Comparison of ENCODE assay signal across 8 cellular contexts in genomic region chr2:224025874-224026273, GRCh38. TPM values are rescaled to one million over a fixed set of nuclear protein-coding genes. Genes with fewer than 3 reads are reported as not detected.
DNase-seq lines count a peak whose midpoint lies in the region; ATAC-seq and TF ChIP-seq lines count a peak whose summit lies in the region.

No MANE protein-coding gene starts in this region.

- H2BK20ac ChIP-seq in H9 (ENCODE audit: low read depth, low read length, poor library complexity, severe bottlenecking), result no peak overlapping the region

- no peaks in the 10 kb centered on the region for H3K9me3 Mint-ChIP-seq in memory B cell
- no peaks in the 10 kb centered on the region; a peak in 2 of 5 replicates for H3K9me3 Mint-ChIP-seq in H9

- no peaks in the 10 kb centered on the region for H3K27me3 Mint-ChIP-seq in memory B cell
- H3K27me3 Mint-ChIP-seq in H9 (ENCODE audit: low read depth), result peaks cover 40% of the 10 kb centered on the region

- no peaks in the 10 kb centered on the region for H4K20me1 ChIP-seq in H9 (ENCODE audit: control insufficient read depth, insufficient read depth, insufficient read length)

- H3T11ph ChIP-seq in H9 (ENCODE audit: low read length), result no peak overlapping the region

- no peaks in the 10 kb centered on the region for H3K23me2 ChIP-seq in H9 (ENCODE audit: insufficient read length, low read depth, low read length, poor library complexity, severe bottlenecking)

- no peaks in the 10 kb centered on the region for H3K27me3 ChIP-seq in right atrium auricular region
- no peaks in the 10 kb centered on the region for H3K27me3 ChIP-seq in H9 (ENCODE audit: insufficient read depth, low read length)

- H3K27ac Mint-ChIP-seq in memory B cell (peak overlapping the region; percentile 65), H9 (no peak overlapping the region)

- H2AFZ ChIP-seq in H9 (ENCODE audit: low read length), result no peak overlapping the region

- H2BK12ac ChIP-seq in H9 (ENCODE audit: insufficient read length, low read depth, low read length), result no peak overlapping the region

- no peak overlapping the region for H3K27ac ChIP-seq in right atrium auricular region
- no peak overlapping the region for H3K27ac ChIP-seq in H9 (ENCODE audit: insufficient read length, low read depth, low read length)

- H2BK15ac ChIP-seq in H9 (ENCODE audit: low read depth, low read length), result no peak overlapping the region

- intact Hi-C loops in Right ventricle myocardium inferior (cut with DNase I), result no loop called here

- H3K4me2 ChIP-seq in H9 (ENCODE audit: insufficient read depth, insufficient read length, low read length), result no peak overlapping the region

- H2BK120ac ChIP-seq in H9 (ENCODE audit: low read depth, low read length, poor library complexity, severe bottlenecking), result no peak overlapping the region

- no peaks in the 10 kb centered on the region for H3K36me3 Mint-ChIP-seq in memory B cell
- peaks cover under 1 to 4% (median 4%) of the 10 kb centered on the region in 3 experiments; a peak in 4 of 7 replicates for H3K36me3 Mint-ChIP-seq in H9 (ENCODE audit: insufficient read depth in 1 of 3, low read depth in 3 of 3)

- TF ChIP-seq CTCF in right atrium auricular region (IDR thresholded peaks at IDR 0.05) (no peak), H9 (conservative IDR thresholded peaks at IDR 0.05) (no peak)

- no peak overlapping the region for H2BK5ac ChIP-seq in H9 (ENCODE audit: insufficient read length, low read length)

- no peak overlapping the region for H2AK5ac ChIP-seq in H9 (ENCODE audit: insufficient read length, low read length)

- H3K14ac ChIP-seq in H9 (ENCODE audit: insufficient read depth, low read length), result no peak overlapping the region

- no peaks in the 10 kb centered on the region for H3K4me1 ChIP-seq in right atrium auricular region
- H3K4me1 ChIP-seq in H9 (ENCODE audit: insufficient read depth, low read length), result peaks cover 28% of the 10 kb centered on the region; the same call in 1 of the 2 replicates

- H4K91ac ChIP-seq in H9 (ENCODE audit: insufficient read length, low read depth, low read length), result no peak overlapping the region

- H3K4me1 Mint-ChIP-seq in memory B cell (peaks cover 25% of the 10 kb centered on the region), H9 (peaks cover 56 to 59% of the 10 kb centered on the region in 2 experiments)

- H3K79me1 ChIP-seq in H9 (ENCODE audit: insufficient read depth, low read depth, low read length, poor library complexity, severe bottlenecking), result no peaks in the 10 kb centered on the region

- no peak overlapping the region for H4K5ac ChIP-seq in H9 (ENCODE audit: insufficient read length, low read depth, low read length)

- peak; percentile 46 for ATAC-seq in Right ventricle myocardium inferior
- ATAC-seq in HG03460 (IDR thresholded peaks at IDR 0.05; ENCODE audit: unreplicated experiment), result peak; percentile 95
- ATAC-seq in memory B cell (ENCODE audit: low read depth), result peak; percentile 96

- no peak overlapping the region for H3K23ac ChIP-seq in H9 (ENCODE audit: insufficient read length, low read depth, low read length)

- no peaks in the 10 kb centered on the region for H3K36me3 ChIP-seq in right atrium auricular region

- no peak overlapping the region for H3K56ac ChIP-seq in H9 (ENCODE audit: insufficient read length, low read depth, low read length)

- no peak overlapping the region for H4K8ac ChIP-seq in H9 (replicated peaks; ENCODE audit: insufficient read length, low read depth, low read length)

- no peak overlapping the region for H3K4ac ChIP-seq in H9 (ENCODE audit: low read depth, low read length)

- no peak overlapping the region for H3K18ac ChIP-seq in H9 (ENCODE audit: insufficient read length, low read depth, low read length)

- no peak overlapping the region for H3K4me3 ChIP-seq in right atrium auricular region

- H3K79me2 ChIP-seq in H9 (ENCODE audit: insufficient read depth, low read length), result no peaks in the 10 kb centered on the region; the same call in 1 of the 2 replicates

- H3K4me3 Mint-ChIP-seq in memory B cell (peak overlapping the region; percentile 30), H9 (no peak overlapping the region; a peak in 1 of 5 replicates)

- H3K9me3 ChIP-seq in right atrium auricular region (no peaks in the 10 kb centered on the region), H9 (ENCODE audit: control insufficient read depth, low read depth, low read length) (no peaks in the 10 kb centered on the region)

- DNase-seq in Right ventricle myocardium inferior (ENCODE audit: missing footprints) (no peak), right atrium auricular region (ENCODE audit: low spot score) (no peak), memory B cell (ENCODE audit: low spot score in 2 of 2) (peak; percentile 48 to 72), H9 (no peak), NCI-H2196 treated with DMSO at 0.1 percent for 48 hours (lab: John Stamatoyannopoulos, UW; ENCODE audit: unreplicated experiment) (no peak), DMS114 treated with DMSO at 0.1 percent for 48 hours (lab: John Stamatoyannopoulos, UW; ENCODE audit: unreplicated experiment) (no peak)
- DNase-seq in activated CD4-positive, alpha-beta T cell treated with anti-CD3 and anti-CD28 coated beads for 4 hours, result peak; percentile 67

- H3K9ac ChIP-seq in H9 (ENCODE audit: extremely low read depth, insufficient read length, low read length), result no peak overlapping the region

- no CpG with 5 or more reads among the region's 7 CpGs for WGBS in H9 (ENCODE audit: extremely low coverage, insufficient read length, low lambda C conversion rate)

RNA-seq across cellular contexts. Expression of gene SERPINE2, which starts 13.2 kb away (rescaled TPM):
- total RNA-seq in Right ventricle myocardium inferior (6.1 TPM), right atrium auricular region (10 to 100 TPM; 20.2 to 54.3 TPM), H9 (2021) (36.1 and 40.0 TPM in 2 replicates)

Comparison
In these comparisons a context has a peak if more than half of its experiments do, and no peak if none do; other contexts are left out.
1. ATAC-seq: peak in every context shown above with its lines; median percentile 96 in memory B cell; 95 in HG03460; 46 in Right ventricle myocardium inferior.
2. DNase-seq: peak in activated CD4-positive, alpha-beta T cell treated with anti-CD3 and anti-CD28 coated beads for 4 hours (2 of 2) and memory B cell (2 of 2); none in Right ventricle myocardium inferior (single experiment), right atrium auricular region (single experiment), H9 (single experiment), NCI-H2196 treated with DMSO at 0.1 percent for 48 hours (single experiment) and DMS114 treated with DMSO at 0.1 percent for 48 hours (single experiment).